30 cellular contexts compared by ENCODE assay signal in the genomic region with DNA sequence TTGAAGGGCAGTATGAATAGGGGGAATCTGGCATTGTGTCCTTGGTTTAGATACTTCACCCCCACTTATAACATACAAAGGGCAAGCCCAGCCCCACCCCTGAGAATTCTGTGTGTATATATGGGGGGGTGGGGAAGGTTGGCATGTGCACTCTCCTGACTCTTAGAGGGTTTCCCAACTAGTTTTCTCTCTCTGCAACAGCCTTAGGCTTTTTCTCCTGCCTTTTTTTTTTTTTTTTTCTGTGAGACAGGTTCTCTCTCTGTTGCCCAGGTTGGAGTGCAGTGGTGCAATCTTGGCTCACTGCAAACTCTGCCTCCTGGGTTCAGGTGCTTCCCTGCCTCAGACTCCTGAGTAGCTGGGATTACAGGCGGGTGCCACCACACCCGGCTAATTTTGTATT. TPM values are rescaled to one million over a fixed set of nuclear protein-coding genes. Genes with fewer than 3 reads are reported as not detected.
A peak's percentile ranks its signal among the peaks of the same experiment; 100 is the strongest.
DNase-seq lines count a peak whose midpoint lies in the region; FAIRE-seq and TF ChIP-seq lines count a peak whose summit lies in the region.
"Had no signal": no experiment of that assay in that cellular context is flagged by ENCODE, and none has a peak within 500 bp of the region (broad histone marks: within the 10 kb centered on the region; RNA-seq: fewer than 3 reads in every experiment).

No MANE protein-coding gene starts in this region.

- H4K91ac ChIP-seq in trophoblast cell (ENCODE audit: low read depth, low read length), result no peak overlapping the region

- no peak overlapping the region for H3K9ac ChIP-seq in mammary epithelial cell (ENCODE audit: insufficient read depth, low read length)
- H3K9ac ChIP-seq in trophoblast cell (ENCODE audit: low read length), result no peak overlapping the region
- H3K9ac ChIP-seq: BLaER1 had no signal

- no peaks in the 10 kb centered on the region for H3K9me3 Mint-ChIP-seq in MCF 10A (ENCODE audit: unreplicated experiment)
- H3K9me3 Mint-ChIP-seq: CD14-positive monocyte; CD4-positive, CD25-positive, alpha-beta regulatory T cell; CD8-positive, alpha-beta memory T cell had no signal

- H3K4me1 ChIP-seq in mammary epithelial cell (ENCODE audit: insufficient read depth, low read length) (peaks cover 14% of the 10 kb centered on the region), trophoblast cell (ENCODE audit: control insufficient read depth in 1 of 2, insufficient read depth in 2 of 2, low read length in 2 of 2) (peaks cover 5 to 11% of the 10 kb centered on the region in 2 experiments)

- no peak overlapping the region for H2AFZ ChIP-seq in mammary epithelial cell (ENCODE audit: low read depth, low read length)
- no peak overlapping the region for H2AFZ ChIP-seq in trophoblast cell (ENCODE audit: insufficient read depth, low read length, poor library complexity)

- H3K27me3 ChIP-seq in mammary epithelial cell (ENCODE audit: insufficient read depth, low read length) (no peaks in the 10 kb centered on the region), bronchial epithelial cell (ENCODE audit: control insufficient read depth, insufficient read depth, low read length) (no peaks in the 10 kb centered on the region), trophoblast cell (ENCODE audit: insufficient read depth, low read length) (no peaks in the 10 kb centered on the region)
- H3K27me3 ChIP-seq: BE2C, BLaER1 had no signal

- peak overlapping the region; percentile 5 for H2BK120ac ChIP-seq in trophoblast cell (ENCODE audit: insufficient read depth, low read length, poor library complexity)

- dilution Hi-C loops in mammary epithelial cell (cut with HindIII; ENCODE audit: low sequenced_read_pairs), result loop anchor here (5.0 kb wide), 1 partner anchor 50 kb away; no protein-coding TSS in a partner anchor

- H3K27ac ChIP-seq in mammary epithelial cell (ENCODE audit: insufficient read depth, low read depth, low read length), result no peak overlapping the region
- H3K27ac ChIP-seq in trophoblast cell (ENCODE audit: low read depth, low read length), result no peak overlapping the region
- H3K27ac ChIP-seq: BLaER1 had no signal

- H4K20me1 ChIP-seq in mammary epithelial cell (ENCODE audit: insufficient read depth, low read length), result no peaks in the 10 kb centered on the region

- CTCF ChIA-PET in MCF 10A (lab: Yijun Ruan, JAX) (interaction anchor here (0.6 to 2.3 kb wide), 4 partner anchors 16 to 405 kb away, joined by 3 to 8 read pairs (median 3); no protein-coding TSS in a partner anchor), mammary epithelial cell (lab: Charles Lee; ENCODE audit: low non-redundant PET) (no interaction called here)

- H2BK12ac ChIP-seq in trophoblast cell (ENCODE audit: low read length), result no peak overlapping the region

- peaks cover 14% of the 10 kb centered on the region for H3K36me3 Mint-ChIP-seq in MCF 10A (ENCODE audit: insufficient read depth, unreplicated experiment)

- no peak overlapping the region for H3K27ac Mint-ChIP-seq in MCF 10A (ENCODE audit: low read depth, unreplicated experiment)
- H3K27ac Mint-ChIP-seq: CD14-positive monocyte; CD4-positive, alpha-beta memory T cell; CD8-positive, alpha-beta memory T cell had no signal

- no peaks in the 10 kb centered on the region for H3K36me3 ChIP-seq in mammary epithelial cell (ENCODE audit: insufficient read depth, low read length)
- H3K36me3 ChIP-seq in bronchial epithelial cell (ENCODE audit: control insufficient read depth, insufficient read depth, low read length), result no peaks in the 10 kb centered on the region
- no peaks in the 10 kb centered on the region for H3K36me3 ChIP-seq in trophoblast cell (ENCODE audit: control insufficient read depth in 1 of 2, insufficient read depth in 2 of 2, low read length in 2 of 2)

- no peak overlapping the region for H3K14ac ChIP-seq in trophoblast cell (ENCODE audit: low read length)

- H3K4me2 ChIP-seq in mammary epithelial cell (ENCODE audit: insufficient read depth, low read depth, low read length) (no peak overlapping the region), trophoblast cell (ENCODE audit: low read length) (no peak overlapping the region)
- H3K4me2 ChIP-seq: BLaER1 had no signal

- BruUV-seq in MCF 10A (replicated peaks; lab: Mats Ljungman, UMichigan) (no TSS peak), mammary epithelial cell (replicated peaks; lab: Mats Ljungman, UMichigan) (no TSS peak)

- H3K79me2 ChIP-seq in mammary epithelial cell (ENCODE audit: insufficient read depth, low read length), result peaks cover 16% of the 10 kb centered on the region
- peaks cover 11% of the 10 kb centered on the region for H3K79me2 ChIP-seq in trophoblast cell (ENCODE audit: control insufficient read depth, insufficient read depth, low read length, poor library complexity)

- H3K79me1 ChIP-seq in trophoblast cell (ENCODE audit: low read length), result peaks cover 19% of the 10 kb centered on the region

- H4K12ac ChIP-seq in trophoblast cell (ENCODE audit: low read depth, low read length), result no peak overlapping the region

- FAIRE-seq in bronchial epithelial cell (lab: Jason Lieb, UNC), result no peak
- FAIRE-seq: A204.1, GM12878, GM12892, GM18507 had no signal

- H3K18ac ChIP-seq in trophoblast cell (ENCODE audit: low read length), result no peak overlapping the region

- no peak overlapping the region for H3K4me3 Mint-ChIP-seq in MCF 10A (ENCODE audit: unreplicated experiment)
- H3K4me3 Mint-ChIP-seq: CD14-positive monocyte; CD4-positive, alpha-beta memory T cell; CD8-positive, alpha-beta memory T cell had no signal

- no peak overlapping the region for H2BK5ac ChIP-seq in trophoblast cell (ENCODE audit: low read depth, low read length, poor library complexity)

- H4K8ac ChIP-seq in trophoblast cell (ENCODE audit: low read depth, low read length), result no peak overlapping the region

- POLR2A ChIA-PET in MCF 10A (lab: Yijun Ruan, JAX), result interaction anchor here (0.9 to 2.5 kb wide), 6 partner anchors 22 to 485 kb away, joined by 3 to 19 read pairs (median 4); no protein-coding TSS in a partner anchor

- DNase-seq in MCF 10A (ENCODE audit: unreplicated experiment) (peak; percentile 34), mammary epithelial cell (no peak), bronchial epithelial cell (ENCODE audit: low read depth) (peak; percentile 32), trophoblast cell (no peak), anterior cingulate cortex (lab: John Stamatoyannopoulos, UW) (no peak), germinal center (ENCODE audit: low spot score) (no peak)
- DNase-seq: 8988T; ACHN; BE2C; C1 segment of cervical spinal cord; CD4-positive, alpha-beta memory T cell; CD4-positive, CD25-positive, alpha-beta regulatory T cell; CD8-positive, alpha-beta memory T cell; COR-L47; DMS 273 treated with DMSO at 0.1 percent for 48 hours; DMS153; DMS53; DMS79; DND-41; EL; GDM1 had no signal

- no peak overlapping the region for H3K4ac ChIP-seq in trophoblast cell (ENCODE audit: low read depth, low read length)

- WGBS in mammary epithelial cell (ENCODE audit: low coverage, missing lambda C conversion rate), result 94% methylated on average over 2 of the region's 2 CpGs
- no CpG with 5 or more reads among the region's 2 CpGs for WGBS in trophoblast cell (ENCODE audit: extremely low coverage, insufficient coverage, insufficient read length)

- no peaks in the 10 kb centered on the region for H3K9me3 ChIP-seq in mammary epithelial cell (replicated peaks; ENCODE audit: insufficient read depth, low read length)
- no peaks in the 10 kb centered on the region for H3K9me3 ChIP-seq in trophoblast cell (ENCODE audit: insufficient read depth, low read depth, low read length)
- H3K9me3 ChIP-seq: BE2C had no signal

- H3K23ac ChIP-seq in trophoblast cell (ENCODE audit: low read length), result no peak overlapping the region

- no peaks in the 10 kb centered on the region for H3K27me3 Mint-ChIP-seq in MCF 10A (ENCODE audit: insufficient read depth, unreplicated experiment)
- H3K27me3 Mint-ChIP-seq: CD4-positive, alpha-beta memory T cell; CD4-positive, CD25-positive, alpha-beta regulatory T cell; CD8-positive, alpha-beta memory T cell had no signal

- no peak overlapping the region for H3K4me3 ChIP-seq in mammary epithelial cell (replicated peaks in 1 of 3; ENCODE audit: insufficient read depth in 1 of 3, low read depth in 2 of 3, low read length in 3 of 3)
- no peak overlapping the region for H3K4me3 ChIP-seq in bronchial epithelial cell (ENCODE audit: low read depth, low read length)
- no peak overlapping the region for H3K4me3 ChIP-seq in trophoblast cell (ENCODE audit: low read depth, low read length)
- H3K4me3 ChIP-seq: BLaER1, GM12878 had no signal

- no peak for TF ChIP-seq CTCF in MCF 10A (IDR thresholded peaks at IDR 0.05; ENCODE audit: unreplicated experiment)
- TF ChIP-seq CTCF in mammary epithelial cell (conservative IDR thresholded peaks at IDR 0.05 in 1 of 2, IDR thresholded peaks at IDR 0.05 in 1 of 2; ENCODE audit: extremely low read depth in 1 of 2, insufficient read depth in 1 of 2, low read depth in 1 of 2, low read length in 2 of 2), result no peak
- TF ChIP-seq CTCF in bronchial epithelial cell (IDR thresholded peaks at IDR 0.05; ENCODE audit: insufficient read depth, low read length, severe bottlenecking), result no peak

- in situ Hi-C loops in mammary epithelial cell (cut with MboI; ENCODE audit: low sequenced_read_pairs in 2 of 2), result loop anchor here in 1 of 2 donors (10.0 kb wide), 1 partner anchor 88 kb away; no protein-coding TSS in a partner anchor

- intact Hi-C loops in MCF 10A (cut with micrococcal nuclease) (loop anchor here (10.0 kb wide), 1 partner anchor 168 kb away; the partner anchor contains the start of gene ATP2B4), mammary epithelial cell (cut with micrococcal nuclease) (no loop called here)

- no peak overlapping the region for H2AK5ac ChIP-seq in trophoblast cell (ENCODE audit: low read length)

- H3K4me1 Mint-ChIP-seq in MCF 10A (ENCODE audit: insufficient read depth, unreplicated experiment), result peaks cover 15% of the 10 kb centered on the region

RNA-seq across cellular contexts. Expression of gene ZBED6, which starts 2.9 kb away (rescaled TPM):
- total RNA-seq in MCF 10A (2022), result 68.2 and 69.8 TPM in 2 replicates
- 10 to 100 TPM; 28.8 to 32.3 TPM for total RNA-seq in mammary epithelial cell
- polyA plus RNA-seq in mammary epithelial cell, result 7.8 TPM
- polyA minus RNA-seq in mammary epithelial cell, result 17.1 TPM
- total RNA-seq in bronchial epithelial cell, result 3.6 and 4.5 TPM in 2 replicates
- polyA plus RNA-seq in trophoblast cell (2013), result 28.0 and 28.3 TPM in 2 replicates

RNA-seq across cellular contexts. Expression of gene ZC3H11A, which starts 2.9 kb away (rescaled TPM):
- total RNA-seq in MCF 10A (2022) (148 and 156 TPM in 2 replicates), mammary epithelial cell (10 to 100 TPM; 77.7 to 91.5 TPM), bronchial epithelial cell (58.2 and 78.0 TPM in 2 replicates)
- polyA plus RNA-seq in mammary epithelial cell, result 51.4 TPM
- polyA minus RNA-seq in mammary epithelial cell, result 84.6 TPM
- 109 and 113 TPM in 2 replicates for polyA plus RNA-seq in trophoblast cell (2013)

RNA-seq across cellular contexts. Expression of gene LAX1, which starts 27.5 kb away (rescaled TPM):
- not detected in 2 replicates for total RNA-seq in MCF 10A (2022)
- under 1 TPM in 1 of 2 donors, not detected in 1; 0.17 TPM for total RNA-seq in mammary epithelial cell
- 0.01 TPM for polyA plus RNA-seq in mammary epithelial cell
- polyA minus RNA-seq in mammary epithelial cell, result not detected
- under 0.01 TPM in 1 of 2 replicates, not detected in the other for total RNA-seq in bronchial epithelial cell
- polyA plus RNA-seq in trophoblast cell (2013), result 0.14 and 0.21 TPM in 2 replicates
- total RNA-seq: Daoy, G401 had no signal
- polyA plus RNA-seq: AG04450, CD14-positive monocyte had no signal

Comparison
In these comparisons a context has a peak if more than half of its experiments do, and no peak if none do; other contexts are left out.
1. DNase-seq: peak in MCF 10A (single experiment) and bronchial epithelial cell (single experiment); none in mammary epithelial cell (single experiment), trophoblast cell (0 of 2), anterior cingulate cortex (0 of 58) and germinal center (single experiment).